21 cellular contexts compared by ENCODE assay signal in genomic region chr10:85557077-85557476, GRCh38.
A peak's percentile ranks its signal among the peaks of the same experiment; 100 is the strongest.
DNase-seq lines count a peak whose midpoint lies in the region; ATAC-seq and TF ChIP-seq lines count a peak whose summit lies in the region.
"Had no signal": no experiment of that assay in that cellular context is flagged by ENCODE, and none has a peak within 500 bp of the region (broad histone marks: within the 10 kb centered on the region; RNA-seq: fewer than 3 reads in every experiment).

No MANE protein-coding gene starts in this region.

- H3K9me3 Mint-ChIP-seq in nephron progenitor cell = no peaks in the 10 kb centered on the region
- H3K9me3 Mint-ChIP-seq: activated B cell treated with CpG ODN at 0.5 μM for 24 hours; activated naive CD4-positive, alpha-beta T cell treated with anti-CD3 and anti-CD28 coated beads, Interleukin-2, amount 10 ng/mL, durations not matched to agents 7 days and 5 days; activated T-cell treated with anti-CD3 and anti-CD28 coated beads, Interleukin-2, amount 50 U/mL, for 4 hours; CD4-positive, CD25-positive, alpha-beta regulatory T cell; dendritic cell treated with granulocyte-macrophage colony-stimulating factor and Interleukin-4, amounts not matched to agents 40 ng/mL and 50 ng/mL, for 4 days had no signal

- in situ Hi-C loops in brain microvascular endothelial cell (cut with HindIII; ENCODE audit: low pct_ligation_motif_present, low sequenced_read_pairs) = no loop called here

- no peaks in the 10 kb centered on the region for H3K27me3 ChIP-seq in brain microvascular endothelial cell (replicated peaks)

- H3K36me3 Mint-ChIP-seq in nephron progenitor cell (ENCODE audit: low read depth) = no peaks in the 10 kb centered on the region
- H3K36me3 Mint-ChIP-seq: activated naive CD4-positive, alpha-beta T cell treated with anti-CD3 and anti-CD28 coated beads, Interleukin-2, amount 10 ng/mL, durations not matched to agents 7 days and 5 days; CD4-positive, CD25-positive, alpha-beta regulatory T cell had no signal

- TF ChIP-seq CTCF in brain microvascular endothelial cell (IDR thresholded peaks at IDR 0.05; ENCODE audit: low read depth, low read length, missing control alignments) (no peak), nephron progenitor cell (IDR thresholded peaks at IDR 0.05) (no peak)

- DNase-seq in AML-193 (lab: John Stamatoyannopoulos, UW) (peak; percentile 72 to 76), NCI-H460 (ENCODE audit: extremely low read depth, low read depth) (peak; percentile 21), brain microvascular endothelial cell (peak; percentile 49), left lobe of liver (ENCODE audit: low spot score) (no peak), substantia nigra (lab: John Stamatoyannopoulos, UW) (no peak), nephron progenitor cell (no peak), Right ventricle myocardium inferior (ENCODE audit: missing footprints) (no peak)
- no peak for DNase-seq in activated CD8-positive, alpha-beta memory T cell treated with anti-CD3 and anti-CD28 coated beads for 24 hours
- DNase-seq: activated B cell treated with CpG ODN at 0.5 μM for 24 hours; activated CD8-positive, alpha-beta T cell treated with anti-CD3 and anti-CD28 coated beads, Interleukin-2, amount 10 ng/mL, durations not matched to agents 7 days and 5 days; activated naive CD4-positive, alpha-beta T cell treated with anti-CD3 and anti-CD28 coated beads, Interleukin-2, amount 10 ng/mL, durations not matched to agents 7 days and 5 days; activated T-cell treated with anti-CD3 and anti-CD28 coated beads, Interleukin-2, amount 50 U/mL, for 4 hours; CD4-positive, CD25-positive, alpha-beta regulatory T cell; DMS 273 treated with DMSO at 0.1 percent for 48 hours; GDM1; GOT3; NCI-H1930; retina; Right ventricle myocardium superior; T-helper 17 cell had no signal

- H3K4me1 Mint-ChIP-seq in nephron progenitor cell = no peaks in the 10 kb centered on the region
- H3K4me1 Mint-ChIP-seq: activated B cell treated with CpG ODN at 0.5 μM for 24 hours; activated naive CD4-positive, alpha-beta T cell treated with anti-CD3 and anti-CD28 coated beads, Interleukin-2, amount 10 ng/mL, durations not matched to agents 7 days and 5 days; CD4-positive, CD25-positive, alpha-beta regulatory T cell; T-helper 17 cell had no signal

- intact Hi-C loops in Right ventricle myocardium inferior (cut with DNase I) = no loop called here

- peak; percentile 60 for ATAC-seq in left lobe of liver
- ATAC-seq in Right ventricle myocardium inferior = no peak
- ATAC-seq: activated CD8-positive, alpha-beta T cell treated with anti-CD3 and anti-CD28 coated beads, Interleukin-2, amount 10 ng/mL, durations not matched to agents 7 days and 5 days; activated T-cell treated with anti-CD3 and anti-CD28 coated beads, Interleukin-2, amount 50 U/mL, for 4 hours; T-helper 17 cell had no signal

- no peak overlapping the region for H3K4me3 Mint-ChIP-seq in nephron progenitor cell
- H3K4me3 Mint-ChIP-seq: activated B cell treated with CpG ODN at 0.5 μM for 24 hours; activated CD8-positive, alpha-beta T cell treated with anti-CD3 and anti-CD28 coated beads, Interleukin-2, amount 10 ng/mL, durations not matched to agents 7 days and 5 days; activated naive CD4-positive, alpha-beta T cell treated with anti-CD3 and anti-CD28 coated beads, Interleukin-2, amount 10 ng/mL, durations not matched to agents 7 days and 5 days; activated T-cell treated with anti-CD3 and anti-CD28 coated beads, Interleukin-2, amount 50 U/mL, for 4 hours; CD4-positive, CD25-positive, alpha-beta regulatory T cell; dendritic cell treated with granulocyte-macrophage colony-stimulating factor and Interleukin-4, amounts not matched to agents 40 ng/mL and 50 ng/mL, for 4 days; T-helper 17 cell had no signal

- H3K27ac ChIP-seq in brain microvascular endothelial cell (no peak overlapping the region), substantia nigra (ENCODE audit: low read depth, low read length, poor library complexity, severe bottlenecking) (no peak overlapping the region)

- H3K27ac Mint-ChIP-seq in nephron progenitor cell = no peak overlapping the region
- H3K27ac Mint-ChIP-seq: activated B cell treated with CpG ODN at 0.5 μM for 24 hours; activated CD8-positive, alpha-beta T cell treated with anti-CD3 and anti-CD28 coated beads, Interleukin-2, amount 10 ng/mL, durations not matched to agents 7 days and 5 days; activated naive CD4-positive, alpha-beta T cell treated with anti-CD3 and anti-CD28 coated beads, Interleukin-2, amount 10 ng/mL, durations not matched to agents 7 days and 5 days; CD4-positive, CD25-positive, alpha-beta regulatory T cell; dendritic cell treated with granulocyte-macrophage colony-stimulating factor and Interleukin-4, amounts not matched to agents 40 ng/mL and 50 ng/mL, for 4 days; T-helper 17 cell had no signal

- H3K27me3 Mint-ChIP-seq in nephron progenitor cell (ENCODE audit: low read depth, poor library complexity) = peaks cover 4% of the 10 kb centered on the region
- H3K27me3 Mint-ChIP-seq: activated B cell treated with CpG ODN at 0.5 μM for 24 hours; activated naive CD4-positive, alpha-beta T cell treated with anti-CD3 and anti-CD28 coated beads, Interleukin-2, amount 10 ng/mL, durations not matched to agents 7 days and 5 days; dendritic cell treated with granulocyte-macrophage colony-stimulating factor and Interleukin-4, amounts not matched to agents 40 ng/mL and 50 ng/mL, for 4 days; T-helper 17 cell had no signal

- H3K36me3 ChIP-seq in brain microvascular endothelial cell (replicated peaks) = no peaks in the 10 kb centered on the region

- H3K4me3 ChIP-seq in brain microvascular endothelial cell (ENCODE audit: low read depth, low read length) = no peak overlapping the region

Comparison
In these comparisons a context has a peak if more than half of its experiments do, and no peak if none do; other contexts are left out.
1. DNase-seq: peak in AML-193 (2 of 2), NCI-H460 (single experiment) and brain microvascular endothelial cell (single experiment); none in left lobe of liver (single experiment), activated CD8-positive, alpha-beta memory T cell treated with anti-CD3 and anti-CD28 coated beads for 24 hours (single experiment), substantia nigra (0 of 49), nephron progenitor cell (single experiment) and Right ventricle myocardium inferior (single experiment).